In the genomic region with DNA sequence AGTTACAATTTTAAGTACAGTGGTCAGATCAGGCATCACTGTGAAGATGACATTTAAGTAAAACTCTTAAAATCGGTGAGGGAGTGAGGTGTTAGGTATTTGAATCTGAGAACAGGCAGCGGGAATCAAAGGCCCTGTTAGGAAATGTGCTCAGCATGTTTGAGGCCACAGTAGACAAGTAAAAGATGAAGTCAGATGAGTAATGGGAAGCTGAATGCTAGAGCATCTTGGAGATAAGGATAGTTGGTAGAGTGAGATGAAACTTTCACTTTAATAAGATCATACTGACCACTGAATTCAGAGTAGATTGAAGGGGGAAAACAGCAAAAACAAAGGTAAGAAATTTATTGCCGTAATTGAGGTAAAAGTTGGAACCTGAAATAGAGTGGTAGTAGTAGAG, we compare ENCODE assay signal across 15 cellular contexts.
"Had no signal": no experiment of that assay in that cellular context is flagged by ENCODE, and none has a peak within 500 bp of the region (broad histone marks: within the 10 kb centered on the region; RNA-seq: fewer than 3 reads in every experiment).

No MANE protein-coding gene starts in this region.

- H3K4me1 Mint-ChIP-seq: activated CD8-positive, alpha-beta memory T cell treated with anti-CD3 and anti-CD28 coated beads, Interleukin-2, amount 10 ng/mL, durations not matched to agents 7 days and 5 days; natural killer cell; stimulated activated naive B cell treated with anti-CD40 and anti-IgM and Interleukin-4, amounts not matched to agents 10 μg/mL and 1 μg/mL and 100 μg/mL, for 72 hours; T-cell had no signal

- H3K27ac Mint-ChIP-seq: activated CD4-positive, alpha-beta memory T cell treated with anti-CD3 and anti-CD28 coated beads for 36 hours; activated CD8-positive, alpha-beta memory T cell treated with anti-CD3 and anti-CD28 coated beads, Interleukin-2, amount 10 ng/mL, durations not matched to agents 7 days and 5 days; activated T-cell treated with anti-CD3 and anti-CD28 coated beads, Interleukin-2, amount 50 U/mL, for 24 hours; natural killer cell; stimulated activated naive B cell treated with anti-CD40 and anti-IgM and Interleukin-4, amounts not matched to agents 10 μg/mL and 1 μg/mL and 100 μg/mL, for 72 hours; T-cell had no signal

- H3K4me3 ChIP-seq: left lung, tibial artery had no signal

- H3K36me3 Mint-ChIP-seq: activated CD4-positive, alpha-beta memory T cell treated with anti-CD3 and anti-CD28 coated beads for 36 hours; natural killer cell had no signal

- H3K9me3 ChIP-seq: left lung, neutrophil, tibial artery had no signal

- DNase-seq: activated CD4-positive, alpha-beta memory T cell treated with anti-CD3 and anti-CD28 coated beads for 36 hours; activated CD8-positive, alpha-beta memory T cell treated with anti-CD3 and anti-CD28 coated beads, Interleukin-2, amount 10 ng/mL, durations not matched to agents 7 days and 5 days; activated naive CD4-positive, alpha-beta T cell treated with anti-CD3 and anti-CD28 coated beads, Interleukin-2, amount 50 U/mL, for 16 hours; activated T-cell treated with anti-CD3 and anti-CD28 coated beads, Interleukin-2, amount 50 U/mL, for 24 hours; central memory CD4-positive, alpha-beta T cell; effector CD8-positive, alpha-beta T cell; left lung; natural killer cell; stimulated activated CD4-positive, alpha-beta T cell treated with anti-CD3 and anti-CD28 coated beads, Interleukin-2, amount 100 ng/mL, for 48 hours; stimulated activated naive B cell treated with anti-CD40 and anti-IgM and Interleukin-4, amounts not matched to agents 10 μg/mL and 1 μg/mL and 100 μg/mL, for 72 hours; T-cell; T-helper 9 cell; tibial artery; WERI-Rb-1 had no signal

- H3K27me3 ChIP-seq: left lung, neutrophil, tibial artery had no signal

- H3K27ac ChIP-seq: left lung, neutrophil, tibial artery, WERI-Rb-1 had no signal

- H3K9me3 Mint-ChIP-seq: activated CD4-positive, alpha-beta memory T cell treated with anti-CD3 and anti-CD28 coated beads for 36 hours; activated T-cell treated with anti-CD3 and anti-CD28 coated beads, Interleukin-2, amount 50 U/mL, for 24 hours; T-cell had no signal

- H3K27me3 Mint-ChIP-seq: activated CD4-positive, alpha-beta memory T cell treated with anti-CD3 and anti-CD28 coated beads for 36 hours; activated CD8-positive, alpha-beta memory T cell treated with anti-CD3 and anti-CD28 coated beads, Interleukin-2, amount 10 ng/mL, durations not matched to agents 7 days and 5 days; activated T-cell treated with anti-CD3 and anti-CD28 coated beads, Interleukin-2, amount 50 U/mL, for 24 hours; stimulated activated naive B cell treated with anti-CD40 and anti-IgM and Interleukin-4, amounts not matched to agents 10 μg/mL and 1 μg/mL and 100 μg/mL, for 72 hours had no signal

- ATAC-seq: activated CD8-positive, alpha-beta memory T cell treated with anti-CD3 and anti-CD28 coated beads, Interleukin-2, amount 10 ng/mL, durations not matched to agents 7 days and 5 days; left lung; natural killer cell; stimulated activated naive B cell treated with anti-CD40 and anti-IgM and Interleukin-4, amounts not matched to agents 10 μg/mL and 1 μg/mL and 100 μg/mL, for 72 hours; T-cell had no signal

- H3K36me3 ChIP-seq: left lung, neutrophil, WERI-Rb-1 had no signal

- H3K4me3 Mint-ChIP-seq: activated CD4-positive, alpha-beta memory T cell treated with anti-CD3 and anti-CD28 coated beads for 36 hours; activated CD8-positive, alpha-beta memory T cell treated with anti-CD3 and anti-CD28 coated beads, Interleukin-2, amount 10 ng/mL, durations not matched to agents 7 days and 5 days; activated T-cell treated with anti-CD3 and anti-CD28 coated beads, Interleukin-2, amount 50 U/mL, for 24 hours; natural killer cell; stimulated activated naive B cell treated with anti-CD40 and anti-IgM and Interleukin-4, amounts not matched to agents 10 μg/mL and 1 μg/mL and 100 μg/mL, for 72 hours; T-cell had no signal

- H3K4me1 ChIP-seq: left lung had no signal
